ENCODE assay signal across 9 cellular contexts in genomic region chr22:20321552-20322211, GRCh38. TPM values are rescaled to one million over a fixed set of nuclear protein-coding genes. Genes with fewer than 3 reads are reported as not detected.
A peak's percentile ranks its signal among the peaks of the same experiment; 100 is the strongest.
DNase-seq lines count a peak whose midpoint lies in the region; ATAC-seq and TF ChIP-seq lines count a peak whose summit lies in the region.
"Not testable (repeated sequence)": the region's sequence is repeated elsewhere in the genome, so short reads cannot be mapped to it uniquely, and the experiment has no call there.
"Had no signal": no experiment of that assay in that cellular context is flagged by ENCODE, and none has a peak within 500 bp of the region (broad histone marks: within the 10 kb centered on the region; RNA-seq: fewer than 3 reads in every experiment).

No MANE protein-coding gene starts in this region.

- TF ChIP-seq EP300 in upper lobe of left lung (IDR thresholded peaks at IDR 0.05) = not testable (repeated sequence)

- not testable (repeated sequence) for H3K18ac ChIP-seq in mesendoderm (ENCODE audit: low read length)

- no CpG with 5 or more reads among the region's 7 CpGs for WGBS in mesendoderm (ENCODE audit: extremely low coverage, insufficient coverage, low lambda C conversion rate)
- WGBS in psoas muscle, 3 donors = 54 to 67% (median 57%) methylated on average over 7 of the region's 7 CpGs
- WGBS in upper lobe of left lung, 2 donors = 82 to 87% methylated on average over 4 to 6 of the region's 7 CpGs

- TF ChIP-seq POLR2A in upper lobe of left lung (IDR thresholded peaks at IDR 0.05) = not testable (repeated sequence)

- H3K27me3 ChIP-seq in CD8-positive, alpha-beta memory T cell (ENCODE audit: insufficient read depth, low read length, poor library complexity, severe bottlenecking); mesendoderm (ENCODE audit: insufficient read depth, low read length, poor library complexity); psoas muscle (ENCODE audit: insufficient read depth in 3 of 3, low read length in 2 of 3); upper lobe of left lung: not testable (repeated sequence)

- DNase-seq in CD8-positive, alpha-beta memory T cell; activated naive CD8-positive, alpha-beta T cell treated with anti-CD3 and anti-CD28 coated beads, Interleukin-2, amount 50 U/mL, for 24 hours; psoas muscle: not testable (repeated sequence)
- DNase-seq in T-cell (peak in 2 of 34 experiments; percentile 10 to 14), Right ventricle myocardium inferior (ENCODE audit: missing footprints) (peak; percentile 45), mesendoderm (peak; percentile 26), upper lobe of left lung (peak; percentile 6 to 45)
- DNase-seq in activated CD8-positive, alpha-beta memory T cell treated with anti-CD3 and anti-CD28 coated beads, Interleukin-2, amount 50 U/mL, for 48 hours = peak; percentile 48

- H2AK5ac ChIP-seq in mesendoderm (ENCODE audit: low read length) = not testable (repeated sequence)

- H3K23ac ChIP-seq in mesendoderm (ENCODE audit: low read length) = not testable (repeated sequence)

- peaks cover 46 to 69% (median 64%) of the 10 kb centered on the region in 3 donors for H3K4me1 Mint-ChIP-seq in CD8-positive, alpha-beta memory T cell
- H3K4me1 Mint-ChIP-seq in T-cell = peaks cover 51 to 66% (median 66%) of the 10 kb centered on the region in 3 donors
- peaks cover 63% of the 10 kb centered on the region for H3K4me1 Mint-ChIP-seq in activated naive CD8-positive, alpha-beta T cell treated with anti-CD3 and anti-CD28 coated beads, Interleukin-2, amount 50 U/mL, for 24 hours

- ATAC-seq in T-cell (replicated peaks in 1 of 4); activated naive CD8-positive, alpha-beta T cell treated with anti-CD3 and anti-CD28 coated beads, Interleukin-2, amount 50 U/mL, for 24 hours; Right ventricle myocardium inferior; psoas muscle; upper lobe of left lung (ENCODE audit: low FRiP score in 2 of 2): not testable (repeated sequence)

- not testable (repeated sequence) for H3K9ac ChIP-seq in mesendoderm (ENCODE audit: low read length)

- H2BK5ac ChIP-seq in mesendoderm (ENCODE audit: low read length) = not testable (repeated sequence)

- H4K5ac ChIP-seq in mesendoderm (ENCODE audit: low read length) = not testable (repeated sequence)

- not testable (repeated sequence) for H3K56ac ChIP-seq in mesendoderm (ENCODE audit: low read length)

- not testable (repeated sequence) for H2BK15ac ChIP-seq in mesendoderm (replicated peaks; ENCODE audit: low read depth)

- H3K79me1 ChIP-seq in mesendoderm (ENCODE audit: low read length) = not testable (repeated sequence)

- not testable (repeated sequence) for H3K4ac ChIP-seq in mesendoderm (ENCODE audit: low read depth, low read length)

- H3K27me3 Mint-ChIP-seq in CD8-positive, alpha-beta memory T cell; T-cell; activated naive CD8-positive, alpha-beta T cell treated with anti-CD3 and anti-CD28 coated beads, Interleukin-2, amount 50 U/mL, for 24 hours: not testable (repeated sequence)

- POLR2A ChIA-PET in CD8-positive, alpha-beta memory T cell (lab: Charles Lee) = interaction anchor here (1.6 kb wide), 1 partner anchor 74 kb away, joined by 3 read pairs; no protein-coding TSS in a partner anchor
- POLR2A ChIA-PET in T-cell (lab: Charles Lee) = not testable (repeated sequence)

- H3K27ac ChIP-seq in CD8-positive, alpha-beta memory T cell (ENCODE audit: low read depth, low read length); mesendoderm (ENCODE audit: low read depth, low read length); upper lobe of left lung: not testable (repeated sequence)
- H3K27ac ChIP-seq in psoas muscle = peak overlapping the region; percentile 96

- peaks cover 0 to 10% (median 0%) of the 10 kb centered on the region in 3 donors for H3K36me3 Mint-ChIP-seq in CD8-positive, alpha-beta memory T cell
- H3K36me3 Mint-ChIP-seq in T-cell; activated naive CD8-positive, alpha-beta T cell treated with anti-CD3 and anti-CD28 coated beads, Interleukin-2, amount 50 U/mL, for 24 hours (ENCODE audit: low read depth): not testable (repeated sequence)

- peaks cover 54% of the 10 kb centered on the region for H3K4me1 ChIP-seq in CD8-positive, alpha-beta memory T cell (ENCODE audit: insufficient read depth, low read length)
- H3K4me1 ChIP-seq in mesendoderm (ENCODE audit: control insufficient read depth, low read depth, low read length) = not testable (repeated sequence)
- H3K4me1 ChIP-seq in psoas muscle (peaks cover 20% of the 10 kb centered on the region), upper lobe of left lung (peaks cover 25 to 41% (median 29%) of the 10 kb centered on the region in 4 donors)

- not testable (repeated sequence) for H3K36me3 ChIP-seq in CD8-positive, alpha-beta memory T cell (ENCODE audit: insufficient read depth, low read length); mesendoderm (ENCODE audit: control insufficient read depth, insufficient read depth, low read length); psoas muscle (ENCODE audit: insufficient read depth in 1 of 2, low read depth in 1 of 2); upper lobe of left lung

- not testable (repeated sequence) for H3K9me3 ChIP-seq in CD8-positive, alpha-beta memory T cell (ENCODE audit: low read length); psoas muscle; upper lobe of left lung

- peak overlapping the region in 7 of 8 donors; percentile 46 to 90 (median 69) for H3K27ac Mint-ChIP-seq in CD8-positive, alpha-beta memory T cell
- peak overlapping the region; percentile 81 to 82 for H3K27ac Mint-ChIP-seq in T-cell
- not testable (repeated sequence) for H3K27ac Mint-ChIP-seq in activated naive CD8-positive, alpha-beta T cell treated with anti-CD3 and anti-CD28 coated beads, Interleukin-2, amount 50 U/mL, for 24 hours

- not testable (repeated sequence) for TF ChIP-seq CTCF in psoas muscle (IDR thresholded peaks at IDR 0.05); upper lobe of left lung (IDR thresholded peaks at IDR 0.05)

- H2BK120ac ChIP-seq in mesendoderm (ENCODE audit: low read depth, low read length) = not testable (repeated sequence)

- peak overlapping the region; percentile 33 to 92 (median 80) for H3K4me3 Mint-ChIP-seq in CD8-positive, alpha-beta memory T cell
- H3K4me3 Mint-ChIP-seq in T-cell = peak overlapping the region; percentile 85 to 91 (median 89)
- H3K4me3 Mint-ChIP-seq in activated naive CD8-positive, alpha-beta T cell treated with anti-CD3 and anti-CD28 coated beads, Interleukin-2, amount 50 U/mL, for 24 hours = peak overlapping the region; percentile 87

- not testable (repeated sequence) for H3K4me2 ChIP-seq in mesendoderm (ENCODE audit: low read length)

- CTCF ChIA-PET in CD8-positive, alpha-beta memory T cell (lab: Charles Lee) = not testable (repeated sequence)
- CTCF ChIA-PET in T-cell (lab: Charles Lee) = interaction anchor here in 1 of 2 donors (0.5 kb wide), 1 partner anchor 178 kb away, joined by 4 read pairs; no protein-coding TSS in a partner anchor

- intact Hi-C loops in Right ventricle myocardium inferior (cut with DNase I) = loop anchor here (10.0 kb wide), 1 partner anchor 73 kb away; the partner anchor contains the start of gene ZNF74
- intact Hi-C loops in psoas muscle (cut with DNase I) = not testable (repeated sequence)

- not testable (repeated sequence) for H4K8ac ChIP-seq in mesendoderm (ENCODE audit: low read depth, low read length)

- not testable (repeated sequence) for H3K9me3 Mint-ChIP-seq in CD8-positive, alpha-beta memory T cell; T-cell; activated naive CD8-positive, alpha-beta T cell treated with anti-CD3 and anti-CD28 coated beads, Interleukin-2, amount 50 U/mL, for 24 hours

- H3K4me3 ChIP-seq in CD8-positive, alpha-beta memory T cell (ENCODE audit: low read length); mesendoderm (ENCODE audit: low read length); upper lobe of left lung: not testable (repeated sequence)
- peak overlapping the region; percentile 100 for H3K4me3 ChIP-seq in psoas muscle

- not testable (repeated sequence) for H3K79me2 ChIP-seq in mesendoderm (ENCODE audit: control insufficient read depth, insufficient read depth, low read length)

RNA-seq across cellular contexts. Expression of gene DGCR6L, which starts 1.8 kb away (rescaled TPM):
- total RNA-seq in CD8-positive, alpha-beta memory T cell = 10 to 100 TPM; 46.8 to 48.4 TPM
- 150 TPM for polyA plus RNA-seq in CD8-positive, alpha-beta memory T cell
- total RNA-seq in T-cell (10 to 100 TPM; 34.9 to 50.7 (median 46.7) TPM), Right ventricle myocardium inferior (44.2 TPM), psoas muscle (10 to 100 TPM; 33.2 to 44.9 (median 37.8) TPM), upper lobe of left lung (10 to 100 TPM; 36.7 to 62.2 (median 41.9) TPM)
- 27.2 TPM for polyA plus RNA-seq in mesendoderm (2013, experiment 1 of 2)
- polyA plus RNA-seq in mesendoderm (2013, experiment 2 of 2) = 27.9 TPM
- polyA plus RNA-seq in psoas muscle = 10 to 100 TPM; 55.2 to 87.2 (median 70.2) TPM

RNA-seq across cellular contexts. Expression of gene RTN4R, which starts 53.6 kb away (rescaled TPM):
- 1 to 10 TPM; 1.8 to 2.7 TPM for total RNA-seq in CD8-positive, alpha-beta memory T cell
- polyA plus RNA-seq in CD8-positive, alpha-beta memory T cell = 6.0 TPM
- total RNA-seq in T-cell (1 to 10 TPM in 3 of 5 donors, under 1 TPM in 2; 0.33 to 4.1 (median 2.5) TPM), Right ventricle myocardium inferior (1.2 TPM), psoas muscle (1 to 10 TPM in 1 of 4 donors, under 1 TPM in 3; 0.22 to 2.4 (median 0.64) TPM), upper lobe of left lung (10 to 100 TPM in 2 of 6 donors, 1 to 10 TPM in 4; 2.6 to 13.0 (median 9.0) TPM)
- polyA plus RNA-seq in mesendoderm (2013, experiment 1 of 2) = 17.3 TPM
- polyA plus RNA-seq in mesendoderm (2013, experiment 2 of 2) = 17.0 TPM
- under 1 TPM; 0.12 to 0.36 (median 0.30) TPM for polyA plus RNA-seq in psoas muscle
- total RNA-seq: GM23248 had no signal
